ENCODE assay signal across 12 cellular contexts in genomic region chr13:23547000-23547590, GRCh38. TPM values are rescaled to one million over a fixed set of nuclear protein-coding genes. Genes with fewer than 3 reads are reported as not detected.
DNase-seq lines count a peak whose midpoint lies in the region; ATAC-seq, FAIRE-seq and TF ChIP-seq lines count a peak whose summit lies in the region.
"Had no signal": no experiment of that assay in that cellular context is flagged by ENCODE, and none has a peak within 500 bp of the region (broad histone marks: within the 10 kb centered on the region; RNA-seq: fewer than 3 reads in every experiment).

No MANE protein-coding gene starts in this region.

- CTCF ChIA-PET in T-cell (lab: Charles Lee), result no interaction called here

- no peaks in the 10 kb centered on the region for H3K27me3 ChIP-seq in bronchial epithelial cell (ENCODE audit: control insufficient read depth, insufficient read depth, low read length)
- H3K27me3 ChIP-seq in iPS-18a (ENCODE audit: control insufficient read depth, insufficient read depth, low read length), result peaks cover 14% of the 10 kb centered on the region

- H3K4me1 Mint-ChIP-seq in T-cell, result no peaks in the 10 kb centered on the region
- H3K4me1 Mint-ChIP-seq: activated naive CD4-positive, alpha-beta T cell treated with anti-CD3 and anti-CD28 coated beads, Interleukin-2, amount 50 U/mL, for 24 hours had no signal

- ATAC-seq in GM19467 (IDR thresholded peaks at IDR 0.05; ENCODE audit: unreplicated experiment) (no peak), GM19324 (IDR thresholded peaks at IDR 0.05; ENCODE audit: low FRiP score, unreplicated experiment) (no peak), T-cell (replicated peaks in 1 of 4) (no peak)
- ATAC-seq: mucosa of descending colon had no signal

- H3K27ac ChIP-seq in iPS-18a (ENCODE audit: low read length), result no peak overlapping the region

- H3K4me3 ChIP-seq in bronchial epithelial cell (ENCODE audit: low read depth, low read length), result peak overlapping the region; percentile 43
- peak overlapping the region; percentile 76 for H3K4me3 ChIP-seq in iPS-18a (ENCODE audit: low read length)
- H3K4me3 ChIP-seq in skeletal muscle cell (ENCODE audit: low read depth, low read length), result peak overlapping the region; percentile 55
- H3K4me3 ChIP-seq: mucosa of descending colon had no signal

- peak overlapping the region; percentile 50 for H3K9ac ChIP-seq in iPS-18a (ENCODE audit: low read length)

- no peak overlapping the region for H3K4me3 Mint-ChIP-seq in T-cell
- H3K4me3 Mint-ChIP-seq: activated naive CD4-positive, alpha-beta T cell treated with anti-CD3 and anti-CD28 coated beads, Interleukin-2, amount 50 U/mL, for 24 hours; stimulated activated naive CD8-positive, alpha-beta T cell treated with anti-CD3 and anti-CD28 coated beads, Interleukin-15, Interleukin-2, amounts not matched to agents 100 ng/mL and 50 ng/mL, for 24 hours had no signal

- peak; percentile 18 for DNase-seq in ELF-1 (ENCODE audit: low read depth, low spot score)
- no peak for DNase-seq in bronchial epithelial cell (ENCODE audit: low read depth)
- no peak for DNase-seq in skeletal muscle cell (ENCODE audit: low read depth)
- DNase-seq in activated CD4-positive, alpha-beta T cell treated with anti-CD3 and anti-CD28 coated beads, Interleukin-2, amount 50 U/mL, for 48 hours, result no peak
- no peak for DNase-seq in T-cell
- DNase-seq: DMS53, mucosa of descending colon had no signal

- no peaks in the 10 kb centered on the region for H3K9me3 ChIP-seq in iPS-18a (ENCODE audit: control insufficient read depth, low read depth, low read length)
- H3K9me3 ChIP-seq: mucosa of descending colon had no signal

- TF ChIP-seq CTCF in bronchial epithelial cell (IDR thresholded peaks at IDR 0.05; ENCODE audit: insufficient read depth, low read length, severe bottlenecking), result no peak

- POLR2A ChIA-PET in T-cell (lab: Charles Lee), result no interaction called here

- H3K36me3 ChIP-seq in bronchial epithelial cell (ENCODE audit: control insufficient read depth, insufficient read depth, low read length), result no peaks in the 10 kb centered on the region
- no peaks in the 10 kb centered on the region for H3K36me3 ChIP-seq in iPS-18a (ENCODE audit: control insufficient read depth, low read depth, low read length)

- peaks cover 11% of the 10 kb centered on the region for H3K4me1 ChIP-seq in iPS-18a (ENCODE audit: control insufficient read depth, low read depth, low read length)

- no peaks in the 10 kb centered on the region for H3K9me3 Mint-ChIP-seq in T-cell
- H3K9me3 Mint-ChIP-seq: activated naive CD4-positive, alpha-beta T cell treated with anti-CD3 and anti-CD28 coated beads, Interleukin-2, amount 50 U/mL, for 24 hours; stimulated activated naive CD8-positive, alpha-beta T cell treated with anti-CD3 and anti-CD28 coated beads, Interleukin-15, Interleukin-2, amounts not matched to agents 100 ng/mL and 50 ng/mL, for 24 hours had no signal

- no peaks in the 10 kb centered on the region for H3K36me3 Mint-ChIP-seq in T-cell
- H3K36me3 Mint-ChIP-seq: activated naive CD4-positive, alpha-beta T cell treated with anti-CD3 and anti-CD28 coated beads, Interleukin-2, amount 50 U/mL, for 24 hours had no signal

- FAIRE-seq in bronchial epithelial cell (lab: Jason Lieb, UNC), result no peak

- H3K27ac Mint-ChIP-seq in T-cell, result no peak overlapping the region
- H3K27ac Mint-ChIP-seq: activated naive CD4-positive, alpha-beta T cell treated with anti-CD3 and anti-CD28 coated beads, Interleukin-2, amount 50 U/mL, for 24 hours; stimulated activated naive CD8-positive, alpha-beta T cell treated with anti-CD3 and anti-CD28 coated beads, Interleukin-15, Interleukin-2, amounts not matched to agents 100 ng/mL and 50 ng/mL, for 24 hours had no signal

- peaks cover 32 to 39% of the 10 kb centered on the region in 2 donors for H3K27me3 Mint-ChIP-seq in T-cell

RNA-seq across cellular contexts. Expression of gene TNFRSF19, which starts 23.1 kb away (rescaled TPM):
- total RNA-seq in bronchial epithelial cell (1.3 and 3.2 TPM in 2 replicates), T-cell (under 1 TPM in 4 of 5 donors, not detected in 1; 0.19 to 0.35 (median 0.24) TPM)
